ENCODE assay signal across 11 cellular contexts in the genomic region with DNA sequence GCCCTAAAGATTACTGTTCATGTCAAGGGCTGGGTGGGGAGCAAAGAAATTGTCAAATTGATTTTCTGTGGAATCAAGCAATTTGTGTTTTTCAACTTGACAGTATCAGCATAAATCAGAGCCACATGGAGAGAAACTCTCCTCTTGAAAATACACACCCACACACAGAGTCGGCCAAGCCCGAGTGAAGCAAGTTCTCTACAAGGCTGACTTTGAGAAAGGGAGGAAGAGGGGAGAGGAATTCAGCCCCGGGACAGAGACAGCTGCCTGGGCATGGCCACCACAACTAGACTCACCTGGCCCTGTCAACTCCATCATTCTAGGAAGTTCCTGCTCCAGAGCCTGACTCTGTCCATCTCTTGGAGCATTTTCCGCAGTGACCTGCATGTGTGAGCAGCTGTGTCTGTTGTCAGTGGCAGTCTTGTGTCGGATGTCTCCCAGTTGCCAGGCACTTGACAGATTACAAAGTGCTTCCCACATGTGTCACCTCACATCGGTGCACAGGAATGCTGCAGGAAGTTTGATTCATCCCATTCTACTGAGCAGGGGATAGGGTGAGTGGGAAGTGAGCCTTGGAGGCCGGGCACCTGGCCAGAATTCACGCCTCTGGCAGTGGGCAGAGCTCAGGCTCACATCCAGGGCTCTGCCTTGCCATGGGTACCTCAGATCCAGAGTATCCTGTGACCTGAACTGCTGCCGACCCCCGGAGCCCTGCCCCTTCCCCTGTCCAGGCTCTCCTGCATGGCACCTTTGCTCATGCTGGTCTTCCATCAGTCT. TPM values are rescaled to one million over a fixed set of nuclear protein-coding genes. Genes with fewer than 3 reads are reported as not detected.
DNase-seq lines count a peak whose midpoint lies in the region; ATAC-seq and TF ChIP-seq lines count a peak whose summit lies in the region.
"Had no signal": no experiment of that assay in that cellular context is flagged by ENCODE, and none has a peak within 500 bp of the region (broad histone marks: within the 10 kb centered on the region; RNA-seq: fewer than 3 reads in every experiment).

No MANE protein-coding gene starts in this region.

- H3K9me3 ChIP-seq in Panc1 (ENCODE audit: control insufficient read depth, insufficient read depth, low read depth, low read length): no peaks in the 10 kb centered on the region

- no peaks in the 10 kb centered on the region for H3K27me3 ChIP-seq in Panc1 (ENCODE audit: control insufficient read depth, insufficient read depth, low read length)

- CTCF ChIA-PET in Panc1 (lab: Charles Lee): no interaction called here

- H3K36me3 ChIP-seq in Panc1 (ENCODE audit: control insufficient read depth, insufficient read depth, low read length): no peaks in the 10 kb centered on the region

- DNase-seq in DMS53 treated with DMSO at 0.1 percent for 48 hours (lab: John Stamatoyannopoulos, UW; ENCODE audit: unreplicated experiment) (peak; percentile 46), Panc1 (ENCODE audit: low read depth, low spot score) (peak; percentile 65), non-pigmented ciliary epithelial cell (ENCODE audit: low read depth) (peak; percentile 82)
- DNase-seq in activated CD4-positive, alpha-beta T cell treated with anti-CD3 and anti-CD28 coated beads for 1 hour: no peak
- DNase-seq: DND-41, NCI-H1105 treated with DMSO at 0.1 percent for 48 hours had no signal

- H3K4me3 ChIP-seq in Panc1 (ENCODE audit: low read depth in 2 of 2, low read length in 2 of 2): no peak overlapping the region

- POLR2A ChIA-PET in Panc1 (lab: Charles Lee): no interaction called here

- in situ Hi-C loops in Panc1 (cut with HindIII; ENCODE audit: low pct_unique_long_range_greater_than_20kb, low sequenced_read_pairs): no loop called here

- ATAC-seq in Panc1 (peak; percentile 84), esophagus mucosa (peak; percentile 22), GM18870 (IDR thresholded peaks at IDR 0.05; ENCODE audit: unreplicated experiment) (no peak), GM21717 (IDR thresholded peaks at IDR 0.05; ENCODE audit: unreplicated experiment) (no peak), HG03095 (IDR thresholded peaks at IDR 0.05; ENCODE audit: unreplicated experiment) (no peak)
- ATAC-seq: sciatic nerve had no signal

- TF ChIP-seq CTCF in Panc1 (IDR thresholded peaks at IDR 0.05): no peak

- no TSS peak for BruUV-seq in Panc1 (replicated peaks; lab: Mats Ljungman, UMichigan)

- intact Hi-C loops in Panc1 (cut with micrococcal nuclease; ENCODE audit: unreplicated experiment): no loop called here

- H3K4me1 ChIP-seq in Panc1 (ENCODE audit: control insufficient read depth, insufficient read depth, low read length): no peaks in the 10 kb centered on the region

- no peak overlapping the region for H3K27ac ChIP-seq in Panc1 (ENCODE audit: low read length)

RNA-seq across cellular contexts. Expression of a gene that starts 37.9 kb away (rescaled TPM):
- total RNA-seq in Panc1 (2021; ENCODE audit: unreplicated experiment): 0.10 TPM
- polyA plus RNA-seq in Panc1 (2012; ENCODE audit: insufficient read length): 0.04 TPM
- 0.64 TPM for total RNA-seq in esophagus mucosa

Comparison
In these comparisons a context has a peak if more than half of its experiments do, and no peak if none do; other contexts are left out.
1. ATAC-seq: peak in Panc1 (single experiment) and esophagus mucosa (single experiment); none in GM18870 (single experiment), GM21717 (single experiment) and HG03095 (single experiment).